Comparison of ENCODE assay signal across 1 cellular context in genomic region chr13:75795274-75795673, GRCh38.
TF ChIP-seq lines count a peak whose summit lies in the region.

No MANE protein-coding gene starts in this region.

TF ChIP-seq in IMR-90, 13 proteins besides CTCF, POLR2A, EP300 and RAD21 (continued from another document):
- TF ChIP-seq ELK1 (IDR thresholded peaks at IDR 0.05; ENCODE audit: borderline replicate concordance, low read depth, low read length) (no peak), MAZ (IDR thresholded peaks at IDR 0.05; ENCODE audit: borderline replicate concordance, low read depth, low read length) (no peak), CHD1 (IDR thresholded peaks at IDR 0.05; ENCODE audit: low read depth, low read length) (no peak), BHLHE40 (IDR thresholded peaks at IDR 0.05; ENCODE audit: low read depth, low read length) (no peak), SMC3 (IDR thresholded peaks at IDR 0.05; ENCODE audit: low read depth, low read length) (no peak), MAFK (IDR thresholded peaks at IDR 0.05; ENCODE audit: low read depth, low read length) (no peak)
